In the genomic region with DNA sequence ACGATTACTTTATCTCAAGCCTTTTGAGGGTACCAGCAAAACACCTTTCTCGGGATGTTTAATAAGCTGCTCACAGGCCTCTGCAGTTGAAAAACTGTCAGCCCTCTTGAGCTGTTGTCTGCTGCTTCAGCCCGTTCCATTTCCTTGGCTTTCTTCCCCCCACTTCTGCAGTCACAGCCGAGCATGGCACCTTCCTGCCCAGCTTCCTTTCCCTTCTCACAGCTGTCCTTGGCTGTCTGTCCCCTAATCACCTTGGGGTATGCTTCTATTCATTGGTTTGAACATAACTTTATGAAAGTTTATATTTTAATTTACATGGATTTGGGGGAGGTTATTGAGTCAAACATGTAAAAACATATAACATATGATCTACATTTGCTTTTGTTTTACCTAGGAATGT, we compare ENCODE assay signal across 15 cellular contexts. TPM values are rescaled to one million over a fixed set of nuclear protein-coding genes. Genes with fewer than 3 reads are reported as not detected.
"Had no signal": no experiment of that assay in that cellular context is flagged by ENCODE, and none has a peak within 500 bp of the region (broad histone marks: within the 10 kb centered on the region; RNA-seq: fewer than 3 reads in every experiment).

No MANE protein-coding gene starts in this region.

- H3K36me3 ChIP-seq: cardiac muscle cell, upper lobe of right lung had no signal

- DNase-seq: activated CD4-positive, alpha-beta T cell treated with anti-CD3 and anti-CD28 coated beads, Interleukin-2, amount 50 U/mL, for 1 hour; activated CD8-positive, alpha-beta memory T cell treated with anti-CD3 and anti-CD28 coated beads, Interleukin-2, amount 50 U/mL, for 4 hours; activated effector memory CD4-positive, alpha-beta T cell treated with Interleukin-2 at 50 U/mL for 16 hours; activated T-cell treated with anti-CD3 and anti-CD28 coated beads, Interleukin-2, amount 50 U/mL, for 48 hours; head of caudate nucleus; mesenchymal stem cell; naive thymus-derived CD8-positive, alpha-beta T cell; occipital lobe; posterior cingulate gyrus; stimulated activated naive B cell treated with anti-CD40 and anti-IgM and Interleukin-4, amounts not matched to agents 10 μg/mL and 1 μg/mL and 100 μg/mL, for 72 hours; T1000; upper lobe of right lung had no signal

- H3K27ac Mint-ChIP-seq: naive thymus-derived CD8-positive, alpha-beta T cell; stimulated activated naive B cell treated with anti-CD40 and anti-IgM and Interleukin-4, amounts not matched to agents 10 μg/mL and 1 μg/mL and 100 μg/mL, for 72 hours had no signal

- H3K27ac ChIP-seq: cardiac muscle cell, upper lobe of right lung had no signal

- H3K4me3 Mint-ChIP-seq: activated naive CD4-positive, alpha-beta T cell treated with anti-CD3 and anti-CD28 coated beads, Interleukin-2, amount 50 U/mL, for 24 hours; stimulated activated naive B cell treated with anti-CD40 and anti-IgM and Interleukin-4, amounts not matched to agents 10 μg/mL and 1 μg/mL and 100 μg/mL, for 72 hours had no signal

- H3K9me3 ChIP-seq: upper lobe of right lung had no signal

- H3K4me3 ChIP-seq: cardiac muscle cell, upper lobe of right lung had no signal

- H3K36me3 Mint-ChIP-seq: activated naive CD4-positive, alpha-beta T cell treated with anti-CD3 and anti-CD28 coated beads, Interleukin-2, amount 50 U/mL, for 24 hours had no signal

RNA-seq across cellular contexts. Expression of a gene that starts 6.9 kb away (rescaled TPM):
- total RNA-seq: naive thymus-derived CD8-positive, alpha-beta T cell; T-helper 1 cell treated with Interleukin-12 subunit alpha and Interleukin-12 subunit beta and Interleukin-4 antibody, amounts not matched to agents 30 ng/mL and 1 ng/mL, for 36 hours had no signal
